ENCODE assay signal across 27 cellular contexts in genomic region chr11:77172666-77172982, GRCh38. TPM values are rescaled to one million over a fixed set of nuclear protein-coding genes. Genes with fewer than 3 reads are reported as not detected.
DNase-seq lines count a peak whose midpoint lies in the region; ATAC-seq, FAIRE-seq and TF ChIP-seq lines count a peak whose summit lies in the region.
"Had no signal": no experiment of that assay in that cellular context is flagged by ENCODE, and none has a peak within 500 bp of the region (broad histone marks: within the 10 kb centered on the region; RNA-seq: fewer than 3 reads in every experiment).

No MANE protein-coding gene starts in this region.

- peaks cover 25% of the 10 kb centered on the region for H3K27me3 Mint-ChIP-seq in astrocyte (ENCODE audit: low read depth, unreplicated experiment)
- H3K27me3 Mint-ChIP-seq: activated T-helper 17 cell treated with anti-CD3 and anti-CD28 coated beads, Interleukin-2, amount 50 U/mL, for 72 hours; central memory CD8-positive, alpha-beta T cell; naive thymus-derived CD4-positive, alpha-beta T cell had no signal

- H4K20me1 ChIP-seq in astrocyte (ENCODE audit: insufficient read depth, low read length) = no peaks in the 10 kb centered on the region

- H3K4me3 ChIP-seq in right atrium auricular region = no peak overlapping the region
- no peak overlapping the region for H3K4me3 ChIP-seq in astrocyte (ENCODE audit: insufficient read depth, low read depth, low read length)
- peak overlapping the region; percentile 1 for H3K4me3 ChIP-seq in iPS-15b (ENCODE audit: low read depth, low read length)
- peak overlapping the region in 5 of 8 donors; percentile 4 to 60 (median 32) for H3K4me3 ChIP-seq in spleen
- no peak overlapping the region for H3K4me3 ChIP-seq in vagina
- H3K4me3 ChIP-seq: heart left ventricle, thoracic aorta had no signal

- H3K27ac Mint-ChIP-seq in astrocyte (ENCODE audit: unreplicated experiment) = no peak overlapping the region
- H3K27ac Mint-ChIP-seq: activated naive CD4-positive, alpha-beta T cell treated with anti-CD3 and anti-CD28 coated beads, Interleukin-2, amount 50 U/mL, for 72 hours; activated T-helper 17 cell treated with anti-CD3 and anti-CD28 coated beads, Interleukin-2, amount 50 U/mL, for 72 hours; mesothelial cell of epicardium; naive thymus-derived CD4-positive, alpha-beta T cell; WTC11 had no signal

- H3K27ac ChIP-seq in right atrium auricular region (no peak overlapping the region), astrocyte (ENCODE audit: low read depth, low read length) (no peak overlapping the region), spleen (peak overlapping the region in 4 of 8 donors; percentile 30 to 57 (median 47)), vagina (no peak overlapping the region)
- H3K27ac ChIP-seq: thoracic aorta had no signal

- no peaks in the 10 kb centered on the region for H3K9me3 Mint-ChIP-seq in astrocyte (ENCODE audit: unreplicated experiment)
- H3K9me3 Mint-ChIP-seq: activated naive CD4-positive, alpha-beta T cell treated with anti-CD3 and anti-CD28 coated beads, Interleukin-2, amount 50 U/mL, for 72 hours; activated T-helper 17 cell treated with anti-CD3 and anti-CD28 coated beads, Interleukin-2, amount 50 U/mL, for 72 hours; central memory CD8-positive, alpha-beta T cell; mesothelial cell of epicardium; naive thymus-derived CD4-positive, alpha-beta T cell; WTC11 had no signal

- no peaks in the 10 kb centered on the region for H3K4me1 ChIP-seq in right atrium auricular region
- no peaks in the 10 kb centered on the region for H3K4me1 ChIP-seq in astrocyte (ENCODE audit: insufficient read depth, low read length)
- H3K4me1 ChIP-seq in iPS-15b (ENCODE audit: control insufficient read depth, insufficient read depth, low read length) = peaks cover 11% of the 10 kb centered on the region
- peaks cover 0 to 58% (median 34%) of the 10 kb centered on the region in 6 donors for H3K4me1 ChIP-seq in spleen
- no peaks in the 10 kb centered on the region for H3K4me1 ChIP-seq in vagina
- H3K4me1 ChIP-seq: BE2C had no signal

- WGBS in spleen, 5 donors = 63 to 79% (median 65%) methylated on average over 15 to 16 of the region's 16 CpGs

- no peak overlapping the region for H2AFZ ChIP-seq in astrocyte (ENCODE audit: low read depth, low read length)

- H3K36me3 ChIP-seq in right atrium auricular region = no peaks in the 10 kb centered on the region
- no peaks in the 10 kb centered on the region for H3K36me3 ChIP-seq in astrocyte (ENCODE audit: insufficient read depth, low read length)
- H3K36me3 ChIP-seq in iPS-15b (ENCODE audit: control insufficient read depth, insufficient read depth, low read length) = no peaks in the 10 kb centered on the region
- peaks cover 0 to 1% (median 0%) of the 10 kb centered on the region in 6 donors for H3K36me3 ChIP-seq in spleen
- H3K36me3 ChIP-seq in vagina = no peaks in the 10 kb centered on the region
- H3K36me3 ChIP-seq: BE2C, heart left ventricle, thoracic aorta had no signal

- no peak overlapping the region for H3K9ac ChIP-seq in astrocyte (ENCODE audit: low read length)
- H3K9ac ChIP-seq in iPS-15b (ENCODE audit: low read depth, low read length) = no peak overlapping the region

- H3K9me3 ChIP-seq in right atrium auricular region (no peaks in the 10 kb centered on the region), astrocyte (ENCODE audit: insufficient read depth, low read depth, low read length) (no peaks in the 10 kb centered on the region), iPS-15b (ENCODE audit: control insufficient read depth, insufficient read depth, low read length) (no peaks in the 10 kb centered on the region), spleen (no peaks in the 10 kb centered on the region), vagina (no peaks in the 10 kb centered on the region)
- H3K9me3 ChIP-seq: BE2C, Caco-2, heart left ventricle, thoracic aorta had no signal

- H3K27me3 ChIP-seq in right atrium auricular region (no peaks in the 10 kb centered on the region), astrocyte (ENCODE audit: insufficient read depth, low read length) (no peaks in the 10 kb centered on the region), iPS-15b (ENCODE audit: control insufficient read depth, insufficient read depth, low read length) (no peaks in the 10 kb centered on the region), spleen (replicated peaks in 1 of 7) (no peaks in the 10 kb centered on the region), vagina (no peaks in the 10 kb centered on the region)
- H3K27me3 ChIP-seq: BE2C, heart left ventricle had no signal

- no peak for FAIRE-seq in astrocyte (lab: Jason Lieb, UNC)
- FAIRE-seq: GM12891 had no signal

- H3K4me2 ChIP-seq in astrocyte (ENCODE audit: low read length) = no peak overlapping the region

- intact Hi-C loops in left cardiac atrium (cut with DNase I) = no loop called here
- intact Hi-C loops in spleen (cut with DNase I; ENCODE audit: low total_unique reads) = no loop called here
- intact Hi-C loops in vagina (cut with DNase I) = no loop called here

- peaks cover 8% of the 10 kb centered on the region for H3K4me1 Mint-ChIP-seq in astrocyte (ENCODE audit: low read depth, unreplicated experiment)
- H3K4me1 Mint-ChIP-seq: activated T-helper 17 cell treated with anti-CD3 and anti-CD28 coated beads, Interleukin-2, amount 50 U/mL, for 72 hours; central memory CD8-positive, alpha-beta T cell had no signal

- no peak for TF ChIP-seq CTCF in right atrium auricular region (IDR thresholded peaks at IDR 0.05)
- no peak for TF ChIP-seq CTCF in astrocyte (IDR thresholded peaks at IDR 0.05; ENCODE audit: insufficient read depth, low read depth, low read length)
- no peak for TF ChIP-seq CTCF in spleen (IDR thresholded peaks at IDR 0.05 in 8 of 11, conservative IDR thresholded peaks at IDR 0.05 in 3 of 11)
- TF ChIP-seq CTCF in vagina (IDR thresholded peaks at IDR 0.05) = no peak

- no peak for ATAC-seq in left cardiac atrium
- ATAC-seq: activated naive CD4-positive, alpha-beta T cell treated with anti-CD3 and anti-CD28 coated beads, Interleukin-2, amount 50 U/mL, for 72 hours; activated T-helper 17 cell treated with anti-CD3 and anti-CD28 coated beads, Interleukin-2, amount 50 U/mL, for 72 hours; HCT116; heart left ventricle; naive thymus-derived CD4-positive, alpha-beta T cell; stimulated activated naive CD8-positive, alpha-beta T cell treated with anti-CD3 and anti-CD28 coated beads, Interleukin-15, Interleukin-2, amounts not matched to agents 100 U/mL and 50 U/mL, for 24 hours had no signal

- no peak overlapping the region for H3K4me3 Mint-ChIP-seq in astrocyte (ENCODE audit: unreplicated experiment)
- H3K4me3 Mint-ChIP-seq: activated T-helper 17 cell treated with anti-CD3 and anti-CD28 coated beads, Interleukin-2, amount 50 U/mL, for 72 hours; central memory CD8-positive, alpha-beta T cell; mesothelial cell of epicardium; naive thymus-derived CD4-positive, alpha-beta T cell; WTC11 had no signal

- H3K79me2 ChIP-seq in astrocyte (ENCODE audit: insufficient read depth, low read length) = no peaks in the 10 kb centered on the region

- TF ChIP-seq POLR2A in spleen (IDR thresholded peaks at IDR 0.05) = no peak
- TF ChIP-seq POLR2A in vagina (IDR thresholded peaks at IDR 0.05) = no peak

- peaks cover 3% of the 10 kb centered on the region for H3K36me3 Mint-ChIP-seq in astrocyte (ENCODE audit: low read depth, unreplicated experiment)
- H3K36me3 Mint-ChIP-seq: activated naive CD4-positive, alpha-beta T cell treated with anti-CD3 and anti-CD28 coated beads, Interleukin-2, amount 50 U/mL, for 72 hours; mesothelial cell of epicardium; naive thymus-derived CD4-positive, alpha-beta T cell; WTC11 had no signal

- DNase-seq in left cardiac atrium (peak; percentile 38), right atrium auricular region (ENCODE audit: low spot score) (no peak), astrocyte (ENCODE audit: low read depth) (peak; percentile 12), spleen (peak; percentile 86), vagina (ENCODE audit: extremely low spot score in 2 of 2) (no peak), DMS53 treated with DMSO at 0.1 percent for 48 hours (lab: John Stamatoyannopoulos, UW; ENCODE audit: unreplicated experiment) (no peak)
- no peak for DNase-seq in stimulated activated CD4-positive, alpha-beta T cell treated with anti-CD3 and anti-CD28 coated beads, Interleukin-2, amount 100 ng/mL, for 24 hours
- DNase-seq: activated CD4-positive, alpha-beta T cell treated with anti-CD3 and anti-CD28 coated beads, Interleukin-2, amount 50 U/mL, for 4 hours; activated CD8-positive, alpha-beta memory T cell treated with anti-CD3 and anti-CD28 coated beads, Interleukin-2, amount 50 U/mL, for 4 hours; anterior cingulate cortex; BE2C; NCI-H1417 treated with DMSO at 0.1 percent for 48 hours; NCI-H524 treated with DMSO at 0.1 percent for 48 hours; RPMI8226; stimulated activated naive CD8-positive, alpha-beta T cell treated with anti-CD3 and anti-CD28 coated beads, Interleukin-15, Interleukin-2, amounts not matched to agents 100 U/mL and 50 U/mL, for 24 hours had no signal

RNA-seq across cellular contexts. Expression of gene MYO7A, which starts 44.6 kb away (rescaled TPM):
- 10 to 100 TPM in 1 of 2 donors, 1 to 10 TPM in 1; 7.5 to 11.1 TPM for total RNA-seq in left cardiac atrium
- 1 to 10 TPM; 1.4 to 5.0 TPM for total RNA-seq in right atrium auricular region
- 0.16 TPM in 1 of 2 replicates, not detected in the other for total RNA-seq in astrocyte
- total RNA-seq in spleen = 100 to 1,000 TPM in 1 of 7 donors, 10 to 100 TPM in 6; 27.2 to 147 (median 61.0) TPM
- 10 to 100 TPM in 2 of 3 donors, 1 to 10 TPM in 1; 3.5 to 14.3 (median 11.3) TPM for polyA plus RNA-seq in spleen
- 9.1 TPM for total RNA-seq in vagina
- polyA plus RNA-seq: naive thymus-derived CD4-positive, alpha-beta T cell had no signal

Comparison
In these comparisons a context has a peak if more than half of its experiments do, and no peak if none do; other contexts are left out.
1. DNase-seq: peak in left cardiac atrium (single experiment), astrocyte (single experiment) and spleen (single experiment); none in right atrium auricular region (single experiment), vagina (0 of 2), stimulated activated CD4-positive, alpha-beta T cell treated with anti-CD3 and anti-CD28 coated beads, Interleukin-2, amount 100 ng/mL, for 24 hours (0 of 2) and DMS53 treated with DMSO at 0.1 percent for 48 hours (single experiment).
2. H3K4me3 ChIP-seq: peak in iPS-15b (single experiment) and spleen (5 of 8); none in right atrium auricular region (0 of 2), astrocyte (single experiment) and vagina (0 of 2).